In genomic region chr3:23888617-23889228, GRCh38 we compare ENCODE assay signal across 9 cellular contexts. TPM values are rescaled to one million over a fixed set of nuclear protein-coding genes. Genes with fewer than 3 reads are reported as not detected.
A peak's percentile ranks its signal among the peaks of the same experiment; 100 is the strongest.
DNase-seq lines count a peak whose midpoint lies in the region; ATAC-seq and TF ChIP-seq lines count a peak whose summit lies in the region.
"Had no signal": no experiment of that assay in that cellular context is flagged by ENCODE, and none has a peak within 500 bp of the region (broad histone marks: within the 10 kb centered on the region; RNA-seq: fewer than 3 reads in every experiment).

No MANE protein-coding gene starts in this region.

- ATAC-seq in HG02763 (IDR thresholded peaks at IDR 0.05; ENCODE audit: unreplicated experiment) = no peak

- no peak overlapping the region for H2AK5ac ChIP-seq in mesendoderm (ENCODE audit: low read length)

- H2BK5ac ChIP-seq in mesendoderm (ENCODE audit: low read length) = no peak overlapping the region

- H3K79me1 ChIP-seq in mesendoderm (ENCODE audit: low read length) = peaks cover 7% of the 10 kb centered on the region

- H3K27me3 ChIP-seq in A673 (replicated peaks; ENCODE audit: insufficient read depth, low read depth, low read length, poor library complexity) (no peaks in the 10 kb centered on the region), OCI-LY1 (ENCODE audit: insufficient read depth, low read length) (no peaks in the 10 kb centered on the region), ovary (no peaks in the 10 kb centered on the region), mesendoderm (ENCODE audit: insufficient read depth, low read length, poor library complexity) (no peaks in the 10 kb centered on the region)

- H3K18ac ChIP-seq in mesendoderm (ENCODE audit: low read length) = no peak overlapping the region

- H3F3A ChIP-seq in OCI-LY1 (ENCODE audit: insufficient read depth, low read length) = no peaks in the 10 kb centered on the region

- H4K5ac ChIP-seq in mesendoderm (ENCODE audit: low read length) = no peak overlapping the region

- peaks cover 5% of the 10 kb centered on the region; the same call in 1 of the 2 replicates for H4K20me1 ChIP-seq in OCI-LY1 (ENCODE audit: insufficient read depth, low read length)

- POLR2A ChIA-PET in A673 (lab: Charles Lee; ENCODE audit: low non-redundant PET) = interaction anchor here (0.6 kb wide), 2 partner anchors 141 to 342 kb away, joined by 3 read pairs; no protein-coding TSS in a partner anchor

- H2BK15ac ChIP-seq in mesendoderm (replicated peaks; ENCODE audit: low read depth) = no peak overlapping the region

- H2AFZ ChIP-seq in OCI-LY1 (ENCODE audit: low read length) = no peak overlapping the region

- CTCF ChIA-PET in A673 (lab: Charles Lee) = interaction anchor here (0.6 to 1.0 kb wide), 4 partner anchors 14 to 55 kb away, joined by 3 to 5 read pairs (median 4); partner anchors contain the start of genes NKIRAS1 and RPL15

- TF ChIP-seq POLR2A in ovary (IDR thresholded peaks at IDR 0.05) = no peak

- H3K4me2 ChIP-seq in OCI-LY1 (ENCODE audit: low read length) (no peak overlapping the region), mesendoderm (ENCODE audit: low read length) (no peak overlapping the region)

- H3K23ac ChIP-seq in mesendoderm (ENCODE audit: low read length) = no peak overlapping the region

- no peak overlapping the region for H2BK120ac ChIP-seq in mesendoderm (ENCODE audit: low read depth, low read length)

- peak; percentile 83 for TF ChIP-seq CTCF in A673 (conservative IDR thresholded peaks at IDR 0.05; ENCODE audit: low read depth, low read length)
- TF ChIP-seq CTCF in GM12874 (IDR thresholded peaks at IDR 0.05; ENCODE audit: insufficient read depth, low read depth, low read length) = peak; percentile 51
- peak; percentile 84 for TF ChIP-seq CTCF in OCI-LY1 (IDR thresholded peaks at IDR 0.05; ENCODE audit: low read length)
- TF ChIP-seq CTCF in ovary (IDR thresholded peaks at IDR 0.05) = peak; percentile 25 to 65 (median 63)

- H3K79me2 ChIP-seq in OCI-LY1 (ENCODE audit: insufficient read depth, low read length) = no peaks in the 10 kb centered on the region
- no peaks in the 10 kb centered on the region for H3K79me2 ChIP-seq in mesendoderm (ENCODE audit: control insufficient read depth, insufficient read depth, low read length)

- DNase-seq in A673 (ENCODE audit: low spot score) (peak; percentile 34), epithelial cell of prostate (ENCODE audit: low read depth, low spot score) (no peak), ovary (no peak), putamen (ENCODE audit: low spot score) (no peak), mesendoderm (no peak)

- BruUV-seq in A673 (replicated peaks; lab: Mats Ljungman, UMichigan) = no TSS peak

- H3K4ac ChIP-seq in mesendoderm (ENCODE audit: low read depth, low read length) = no peak overlapping the region

- H3K9ac ChIP-seq in OCI-LY1 (ENCODE audit: low read length) (no peak overlapping the region), mesendoderm (ENCODE audit: low read length) (no peak overlapping the region)

- H3K4me1 ChIP-seq in A673 (ENCODE audit: insufficient read depth, low read length, poor library complexity, severe bottlenecking) (no peaks in the 10 kb centered on the region), OCI-LY1 (ENCODE audit: insufficient read depth, low read length, severe bottlenecking) (no peaks in the 10 kb centered on the region), ovary (ENCODE audit: insufficient read depth) (no peaks in the 10 kb centered on the region), mesendoderm (ENCODE audit: control insufficient read depth, low read depth, low read length) (no peaks in the 10 kb centered on the region)

- H3K9me3 ChIP-seq in A673 (ENCODE audit: low read depth, low read length, poor library complexity, severe bottlenecking) = no peaks in the 10 kb centered on the region
- H3K9me3 ChIP-seq in OCI-LY1 (ENCODE audit: low read length) = no peaks in the 10 kb centered on the region
- H3K9me3 ChIP-seq in ovary = no peaks in the 10 kb centered on the region
- H3K9me3 ChIP-seq: HAP-1 had no signal

- no peak overlapping the region for H3K4me3 ChIP-seq in A673 (ENCODE audit: low read depth, low read length, poor library complexity, severe bottlenecking)
- no peak overlapping the region for H3K4me3 ChIP-seq in OCI-LY1 (ENCODE audit: low read depth, low read length, poor library complexity, severe bottlenecking)
- H3K4me3 ChIP-seq in ovary = no peak overlapping the region
- no peak overlapping the region for H3K4me3 ChIP-seq in mesendoderm (ENCODE audit: low read length)
- H3K4me3 ChIP-seq: HAP-1 had no signal

- no peaks in the 10 kb centered on the region for H3K9me2 ChIP-seq in OCI-LY1 (ENCODE audit: low read depth, low read length)

- H3K36me3 ChIP-seq in A673 (ENCODE audit: insufficient read depth, low read length, poor library complexity, severe bottlenecking) (peaks cover 37% of the 10 kb centered on the region), OCI-LY1 (ENCODE audit: insufficient read depth, low read length) (peaks cover 37% of the 10 kb centered on the region; the same call in 1 of the 2 replicates), ovary (no peaks in the 10 kb centered on the region), mesendoderm (ENCODE audit: control insufficient read depth, insufficient read depth, low read length) (no peaks in the 10 kb centered on the region)

- H3K56ac ChIP-seq in mesendoderm (ENCODE audit: low read length) = no peak overlapping the region

- WGBS in ovary, 3 donors = 60 to 65% (median 61%) methylated on average over 3 of the region's 3 CpGs
- WGBS in mesendoderm (ENCODE audit: extremely low coverage, insufficient coverage, low lambda C conversion rate) = no CpG with 5 or more reads among the region's 3 CpGs

- TF ChIP-seq EP300 in ovary (IDR thresholded peaks at IDR 0.05) = no peak

- H4K8ac ChIP-seq in mesendoderm (ENCODE audit: low read depth, low read length) = no peak overlapping the region

- peak overlapping the region; percentile 26 for H3K27ac ChIP-seq in A673 (ENCODE audit: low read depth, low read length, poor library complexity, severe bottlenecking)
- H3K27ac ChIP-seq in OCI-LY1 (ENCODE audit: low read depth, low read length, poor library complexity, severe bottlenecking) = no peak overlapping the region
- H3K27ac ChIP-seq in epithelial cell of prostate = peak overlapping the region; percentile 43
- H3K27ac ChIP-seq in ovary = no peak overlapping the region
- H3K27ac ChIP-seq in mesendoderm (ENCODE audit: low read depth, low read length) = no peak overlapping the region

- intact Hi-C loops in A673 (cut with micrococcal nuclease; ENCODE audit: unreplicated experiment) = loop anchor here (10.0 kb wide), 1 partner anchor 796 kb away; no protein-coding TSS in a partner anchor
- intact Hi-C loops in ovary (cut with DNase I) = no loop called here

RNA-seq across cellular contexts. Expression of gene NKIRAS1, which starts 28.1 kb away (rescaled TPM):
- total RNA-seq in A673 (2021) (17.9 and 23.0 TPM in 2 replicates), ovary (10 to 100 TPM; 10.2 to 16.8 (median 13.4) TPM)
- polyA plus RNA-seq in ovary = 10 to 100 TPM in 1 of 2 donors, 1 to 10 TPM in 1; 8.7 to 18.9 TPM
- polyA plus RNA-seq in mesendoderm (2013, experiment 1 of 2) = 3.7 TPM
- polyA plus RNA-seq in mesendoderm (2013, experiment 2 of 2) = 3.5 TPM

RNA-seq across cellular contexts. Expression of gene RPL15, which starts 28.2 kb away (rescaled TPM):
- 1,911 and 1,939 TPM in 2 replicates for total RNA-seq in A673 (2021)
- total RNA-seq in ovary = 1,000 to 10,000 TPM; 3,013 to 4,925 (median 3,735) TPM
- 1,000 to 10,000 TPM; 4,714 to 6,966 TPM for polyA plus RNA-seq in ovary
- 3,038 TPM for polyA plus RNA-seq in mesendoderm (2013, experiment 1 of 2)
- 2,986 TPM for polyA plus RNA-seq in mesendoderm (2013, experiment 2 of 2)

RNA-seq across cellular contexts. Expression of gene NR1D2, which starts 56.4 kb away (rescaled TPM):
- total RNA-seq in A673 (2021) = 8.7 and 9.2 TPM in 2 replicates
- total RNA-seq in ovary = 10 to 100 TPM; 29.9 to 74.3 (median 37.2) TPM
- 10 to 100 TPM; 26.9 to 33.3 TPM for polyA plus RNA-seq in ovary
- 6.5 TPM for polyA plus RNA-seq in mesendoderm (2013, experiment 1 of 2)
- polyA plus RNA-seq in mesendoderm (2013, experiment 2 of 2) = 6.5 TPM

Comparison
In these comparisons a context has a peak if more than half of its experiments do, and no peak if none do; other contexts are left out.
1. H3K27ac ChIP-seq: peak in A673 (single experiment) and epithelial cell of prostate (single experiment); none in OCI-LY1 (single experiment), ovary (0 of 2) and mesendoderm (single experiment).
2. Peak in every context shown above with its lines, with median percentiles within 50 percentile points of each other: CTCF ChIP-seq.